ENCODE assay signal across 24 cellular contexts in genomic region chr4:8614365-8615193, GRCh38. TPM values are rescaled to one million over a fixed set of nuclear protein-coding genes. Genes with fewer than 3 reads are reported as not detected.
DNase-seq lines count a peak whose midpoint lies in the region; ATAC-seq and TF ChIP-seq lines count a peak whose summit lies in the region.
"Had no signal": no experiment of that assay in that cellular context is flagged by ENCODE, and none has a peak within 500 bp of the region (broad histone marks: within the 10 kb centered on the region; RNA-seq: fewer than 3 reads in every experiment).

No MANE protein-coding gene starts in this region.

- H2BK12ac ChIP-seq in trophoblast cell (ENCODE audit: low read length), result no peak overlapping the region

- H2BK120ac ChIP-seq in trophoblast cell (ENCODE audit: insufficient read depth, low read length, poor library complexity), result no peak overlapping the region

- H3K4me2 ChIP-seq in DND-41 (ENCODE audit: insufficient read depth, low read length), result no peak overlapping the region
- H3K4me2 ChIP-seq in trophoblast cell (ENCODE audit: low read length), result no peak overlapping the region
- H3K4me2 ChIP-seq: SK-N-SH had no signal

- peaks cover 41% of the 10 kb centered on the region for H3K27me3 ChIP-seq in left ventricle myocardium inferior (ENCODE audit: low read depth)
- H3K27me3 ChIP-seq in DND-41 (ENCODE audit: insufficient read depth, low read length, poor library complexity), result no peaks in the 10 kb centered on the region
- no peaks in the 10 kb centered on the region for H3K27me3 ChIP-seq in trophoblast cell (ENCODE audit: insufficient read depth, low read length)

- no peak overlapping the region for H3K27ac ChIP-seq in left ventricle myocardium inferior (replicated peaks)
- no peak overlapping the region for H3K27ac ChIP-seq in DND-41 (ENCODE audit: low read length)
- peak overlapping the region; percentile 7 for H3K27ac ChIP-seq in trophoblast cell (ENCODE audit: low read depth, low read length)
- H3K27ac ChIP-seq: HL-60, RWPE1 had no signal

- no CpG with 5 or more reads among the region's 22 CpGs for WGBS in trophoblast cell (ENCODE audit: extremely low coverage, insufficient coverage, insufficient read length)

- peaks cover 5% of the 10 kb centered on the region for H3K79me1 ChIP-seq in trophoblast cell (ENCODE audit: low read length)

- no peak overlapping the region for H2BK5ac ChIP-seq in trophoblast cell (ENCODE audit: low read depth, low read length, poor library complexity)

- peaks cover 19% of the 10 kb centered on the region for H3K4me1 ChIP-seq in left ventricle myocardium inferior
- H3K4me1 ChIP-seq in DND-41 (ENCODE audit: insufficient read depth, low read length), result no peaks in the 10 kb centered on the region
- H3K4me1 ChIP-seq in trophoblast cell (ENCODE audit: control insufficient read depth in 1 of 2, insufficient read depth in 2 of 2, low read length in 2 of 2), result peaks cover 13 to 17% of the 10 kb centered on the region in 2 experiments

- H3K23ac ChIP-seq in trophoblast cell (ENCODE audit: low read length), result no peak overlapping the region

- H3K9me3 ChIP-seq in left ventricle myocardium inferior (replicated peaks) (no peaks in the 10 kb centered on the region), DND-41 (ENCODE audit: insufficient read depth, low read length, severe bottlenecking) (no peaks in the 10 kb centered on the region), trophoblast cell (ENCODE audit: insufficient read depth, low read depth, low read length) (no peaks in the 10 kb centered on the region)
- H3K9me3 ChIP-seq: SK-N-SH had no signal

- no peak overlapping the region for H3K14ac ChIP-seq in trophoblast cell (ENCODE audit: low read length)

- no peak overlapping the region for H3K4ac ChIP-seq in trophoblast cell (ENCODE audit: low read depth, low read length)

- DNase-seq in Right ventricle myocardium inferior (ENCODE audit: missing footprints) (peak; percentile 62), left ventricle myocardium inferior (no peak), DND-41 (peak; percentile 17), left ventricle myocardium superior (peak; percentile 3), trophoblast cell (no peak), NCI-H524 treated with DMSO at 0.1 percent for 48 hours (lab: John Stamatoyannopoulos, UW) (no peak), 8988T (no peak), medulla oblongata (ENCODE audit: extremely low spot score) (no peak)
- DNase-seq: CD4-positive, alpha-beta memory T cell; COR-L47; EL; GDM1; NCI-H1048; NCI-H1417; NCI-H1694; NCI-H2029 treated with DMSO at 0.1 percent for 48 hours; NCI-H446 treated with DMSO at 0.1 percent for 48 hours; NCI-H526 treated with DMSO at 0.1 percent for 48 hours; SK-N-SH had no signal

- TF ChIP-seq CTCF in left ventricle myocardium inferior (IDR thresholded peaks at IDR 0.05; ENCODE audit: borderline replicate concordance) (no peak), DND-41 (IDR thresholded peaks at IDR 0.05; ENCODE audit: borderline replicate concordance, extremely low read depth, low read length, poor library complexity, severe bottlenecking) (no peak)

- H4K12ac ChIP-seq in trophoblast cell (ENCODE audit: low read depth, low read length), result no peak overlapping the region

- no peak overlapping the region for H2AK5ac ChIP-seq in trophoblast cell (ENCODE audit: low read length)

- H3K9ac ChIP-seq in DND-41 (ENCODE audit: low read depth, low read length) (no peak overlapping the region), trophoblast cell (ENCODE audit: low read length) (no peak overlapping the region)
- H3K9ac ChIP-seq: SK-N-SH had no signal

- H4K91ac ChIP-seq in trophoblast cell (ENCODE audit: low read depth, low read length), result no peak overlapping the region

- intact Hi-C loops in Right ventricle myocardium inferior (cut with DNase I), result no loop called here
- intact Hi-C loops in left ventricle myocardium inferior (cut with micrococcal nuclease), result no loop called here
- intact Hi-C loops in left ventricle myocardium superior (cut with micrococcal nuclease), result no loop called here

- H3K79me2 ChIP-seq in DND-41 (ENCODE audit: insufficient read depth, low read length) (no peaks in the 10 kb centered on the region), trophoblast cell (ENCODE audit: control insufficient read depth, insufficient read depth, low read length, poor library complexity) (no peaks in the 10 kb centered on the region)

- H2AFZ ChIP-seq in DND-41 (ENCODE audit: low read depth, low read length) (no peak overlapping the region), trophoblast cell (ENCODE audit: insufficient read depth, low read length, poor library complexity) (no peak overlapping the region)

- H3K36me3 ChIP-seq in left ventricle myocardium inferior (no peaks in the 10 kb centered on the region), DND-41 (ENCODE audit: insufficient read depth, low read length) (no peaks in the 10 kb centered on the region), trophoblast cell (ENCODE audit: control insufficient read depth in 1 of 2, insufficient read depth in 2 of 2, low read length in 2 of 2) (peaks cover 71 to 77% of the 10 kb centered on the region in 2 experiments)

- no peak overlapping the region for H3K4me3 ChIP-seq in left ventricle myocardium inferior
- no peak overlapping the region for H3K4me3 ChIP-seq in DND-41 (ENCODE audit: low read depth in 1 of 2, low read length in 2 of 2)
- H3K4me3 ChIP-seq in trophoblast cell (ENCODE audit: low read depth, low read length), result no peak overlapping the region
- H3K4me3 ChIP-seq: GM12878 had no signal

- no peak overlapping the region for H4K8ac ChIP-seq in trophoblast cell (ENCODE audit: low read depth, low read length)

- H4K20me1 ChIP-seq in DND-41 (ENCODE audit: insufficient read depth, low read length), result no peaks in the 10 kb centered on the region; the same call in none of the 2 replicates

- H3K18ac ChIP-seq in trophoblast cell (ENCODE audit: low read length), result no peak overlapping the region

- no peak for ATAC-seq in Right ventricle myocardium inferior
- peak; percentile 44; the same call in 1 of the 3 replicates for ATAC-seq in DND-41 (ENCODE audit: insufficient read depth, low read depth)
- no peak for ATAC-seq in left ventricle myocardium superior
- ATAC-seq: GM12878, Panc1 had no signal

RNA-seq across cellular contexts. Expression of gene CPZ, which starts 22.0 kb away (rescaled TPM):
- total RNA-seq in Right ventricle myocardium inferior, result 0.41 TPM
- 0.27 TPM for total RNA-seq in left ventricle myocardium inferior
- 1.2 TPM for total RNA-seq in left ventricle myocardium superior
- 41.6 and 41.8 TPM in 2 replicates for polyA plus RNA-seq in trophoblast cell (2013)
- total RNA-seq: CD4-positive, alpha-beta memory T cell; GM12878 had no signal
- polyA plus RNA-seq: CD4-positive, alpha-beta memory T cell; GM12878; IgD-negative memory B cell; SK-N-SH had no signal

RNA-seq across cellular contexts. Expression of gene GPR78, which starts 34.4 kb away (rescaled TPM):
- total RNA-seq in Right ventricle myocardium inferior (not detected), left ventricle myocardium inferior (not detected), left ventricle myocardium superior (not detected)
- 13.9 and 15.5 TPM in 2 replicates for polyA plus RNA-seq in trophoblast cell (2013)
- total RNA-seq: CD4-positive, alpha-beta memory T cell; GM12878 had no signal
- polyA plus RNA-seq: CD4-positive, alpha-beta memory T cell; IgD-negative memory B cell; SK-N-SH had no signal

Comparison
In these comparisons a context has a peak if more than half of its experiments do, and no peak if none do; other contexts are left out.
1. DNase-seq: peak in Right ventricle myocardium inferior (single experiment), DND-41 (single experiment) and left ventricle myocardium superior (single experiment); none in left ventricle myocardium inferior (single experiment), trophoblast cell (0 of 2), NCI-H524 treated with DMSO at 0.1 percent for 48 hours (single experiment), 8988T (single experiment) and medulla oblongata (single experiment).